8 cellular contexts compared by ENCODE assay signal in the genomic region with DNA sequence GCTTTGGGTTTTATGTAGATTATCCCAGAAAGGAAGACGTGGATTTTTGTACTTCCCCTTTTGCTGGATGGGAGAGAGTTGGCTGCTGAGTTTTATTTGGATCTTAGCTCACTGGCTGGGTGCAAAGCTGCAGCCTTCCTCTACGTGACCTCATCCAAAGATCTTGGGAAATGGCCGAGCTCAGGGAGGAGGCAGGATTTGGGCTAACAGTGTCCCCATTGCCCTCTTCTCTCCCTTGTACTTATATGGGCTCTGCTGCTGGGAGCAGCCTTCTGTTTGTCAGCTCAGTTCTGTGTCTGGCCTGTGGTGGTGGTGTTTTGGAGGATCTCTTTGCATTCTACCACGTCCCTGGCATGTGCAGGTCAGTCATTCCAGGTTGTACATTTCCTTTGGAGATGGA. TPM values are rescaled to one million over a fixed set of nuclear protein-coding genes. Genes with fewer than 3 reads are reported as not detected.
DNase-seq lines count a peak whose midpoint lies in the region; ATAC-seq and TF ChIP-seq lines count a peak whose summit lies in the region.
"Had no signal": no experiment of that assay in that cellular context is flagged by ENCODE, and none has a peak within 500 bp of the region (broad histone marks: within the 10 kb centered on the region; RNA-seq: fewer than 3 reads in every experiment).

No MANE protein-coding gene starts in this region.

- peak overlapping the region; percentile 26; the same call in 1 of the 2 replicates for H3K4me3 ChIP-seq in MM.1S (ENCODE audit: low read length)
- peak overlapping the region; percentile 52 for H3K4me3 ChIP-seq in lower lobe of right lung
- H3K4me3 ChIP-seq: SJCRH30 had no signal

- no peaks in the 10 kb centered on the region for H3K36me3 Mint-ChIP-seq in glutamatergic neuron (ENCODE audit: unreplicated experiment)

- H3K9me3 ChIP-seq in MM.1S (replicated peaks; ENCODE audit: insufficient read depth, low read length), result no peaks in the 10 kb centered on the region
- H3K9me3 ChIP-seq in lower lobe of right lung, result no peaks in the 10 kb centered on the region
- H3K9me3 ChIP-seq: SJCRH30 had no signal

- H3K27me3 Mint-ChIP-seq in glutamatergic neuron (ENCODE audit: unreplicated experiment), result peaks cover 1% of the 10 kb centered on the region

- H3K9me3 Mint-ChIP-seq in glutamatergic neuron (ENCODE audit: unreplicated experiment), result peaks cover 3% of the 10 kb centered on the region
- H3K9me3 Mint-ChIP-seq: neural crest cell had no signal

- H3K27me3 ChIP-seq in MM.1S (replicated peaks; ENCODE audit: insufficient read depth, low read length) (no peaks in the 10 kb centered on the region), lower lobe of right lung (ENCODE audit: low read depth) (no peaks in the 10 kb centered on the region)
- H3K27me3 ChIP-seq: SJCRH30 had no signal

- intact Hi-C loops in lower lobe of right lung (cut with DNase I), result no loop called here

- no peaks in the 10 kb centered on the region for H3K9me2 ChIP-seq in MM.1S (replicated peaks; ENCODE audit: insufficient read depth, low read length)

- H3K27ac Mint-ChIP-seq in glutamatergic neuron (ENCODE audit: unreplicated experiment), result no peak overlapping the region

- H3K27ac ChIP-seq in MM.1S (ENCODE audit: low read length) (peak overlapping the region; percentile 97), lower lobe of right lung (peak overlapping the region; percentile 76)
- H3K27ac ChIP-seq: SJCRH30 had no signal

- no peak for DNase-seq in MM.1S
- DNase-seq in lower lobe of right lung, result no peak
- no peak for DNase-seq in central memory CD4-positive, alpha-beta T cell
- DNase-seq in glutamatergic neuron, result no peak
- DNase-seq: activated naive CD4-positive, alpha-beta T cell treated with Interleukin-2 at 50 U/mL for 16 hours; NCI-H226; SJCRH30 had no signal

- peak in 1 of 2 donors; percentile 16 for ATAC-seq in lower lobe of right lung

- H4K20me1 ChIP-seq in MM.1S (ENCODE audit: insufficient read depth, low read length), result no peaks in the 10 kb centered on the region

- H3K79me2 ChIP-seq in MM.1S (ENCODE audit: low read length), result no peaks in the 10 kb centered on the region

- no peak overlapping the region for H3K4me3 Mint-ChIP-seq in glutamatergic neuron (ENCODE audit: unreplicated experiment)
- H3K4me3 Mint-ChIP-seq: neural crest cell had no signal

- TF ChIP-seq CTCF in MM.1S (IDR thresholded peaks at IDR 0.05; ENCODE audit: low read length) (peak; percentile 3; the same call in 1 of the 2 replicates), lower lobe of right lung (IDR thresholded peaks at IDR 0.05) (no peak), glutamatergic neuron (IDR thresholded peaks at IDR 0.05; ENCODE audit: partially characterized antibody, unreplicated experiment) (no peak)

- peaks cover 4% of the 10 kb centered on the region for H3K4me1 Mint-ChIP-seq in glutamatergic neuron (ENCODE audit: low read depth, unreplicated experiment)

- peaks cover 33% of the 10 kb centered on the region for H3K4me1 ChIP-seq in MM.1S (ENCODE audit: low read length)
- H3K4me1 ChIP-seq in lower lobe of right lung, result peaks cover 41% of the 10 kb centered on the region

- H2AFZ ChIP-seq in MM.1S (ENCODE audit: low read length), result peak overlapping the region; percentile 52

- peak overlapping the region; percentile 62 for H3K4me2 ChIP-seq in MM.1S (ENCODE audit: low read depth, low read length)

- H3K36me3 ChIP-seq in MM.1S (replicated peaks; ENCODE audit: insufficient read depth, low read length) (no peaks in the 10 kb centered on the region), lower lobe of right lung (no peaks in the 10 kb centered on the region)
- H3K36me3 ChIP-seq: SJCRH30 had no signal

- peak overlapping the region; percentile 52 for H3K9ac ChIP-seq in MM.1S (ENCODE audit: low read length)

- H3F3A ChIP-seq in MM.1S (ENCODE audit: insufficient read depth, low read length), result peaks cover 20% of the 10 kb centered on the region

RNA-seq across cellular contexts. Expression of a gene that starts 2.0 kb away (rescaled TPM):
- total RNA-seq in lower lobe of right lung (160 TPM), glutamatergic neuron (ENCODE audit: unreplicated experiment) (2.0 TPM)

RNA-seq across cellular contexts. Expression of a gene that starts 8.6 kb away (rescaled TPM):
- total RNA-seq in lower lobe of right lung (2.1 TPM), glutamatergic neuron (ENCODE audit: unreplicated experiment) (6.1 TPM)

RNA-seq across cellular contexts. Expression of a gene that starts 19.8 kb away (rescaled TPM):
- total RNA-seq in lower lobe of right lung (81.6 TPM), glutamatergic neuron (ENCODE audit: unreplicated experiment) (127 TPM)

RNA-seq across cellular contexts. Expression of a gene that starts 28.9 kb away (rescaled TPM):
- total RNA-seq in lower lobe of right lung, result 65.3 TPM
- 72.1 TPM for total RNA-seq in glutamatergic neuron (ENCODE audit: unreplicated experiment)

RNA-seq across cellular contexts. Expression of a gene that starts 47.6 kb away (rescaled TPM):
- not detected for total RNA-seq in lower lobe of right lung
- not detected for total RNA-seq in glutamatergic neuron (ENCODE audit: unreplicated experiment)
- total RNA-seq: neural crest cell, SJCRH30 had no signal

Comparison
In these comparisons a context has a peak if more than half of its experiments do, and no peak if none do; other contexts are left out.
1. RNA of a gene that starts 2.0 kb away (total RNA-seq): 160 TPM in lower lobe of right lung (single experiment); 2.0 TPM in glutamatergic neuron (single experiment); every median in the first group is over 10 times any median in the second.